In genomic region chr12:95997911-95998510, GRCh38 we compare ENCODE assay signal across 15 cellular contexts. TPM values are rescaled to one million over a fixed set of nuclear protein-coding genes. Genes with fewer than 3 reads are reported as not detected.
DNase-seq lines count a peak whose midpoint lies in the region; ATAC-seq and TF ChIP-seq lines count a peak whose summit lies in the region.
"Had no signal": no experiment of that assay in that cellular context is flagged by ENCODE, and none has a peak within 500 bp of the region (broad histone marks: within the 10 kb centered on the region; RNA-seq: fewer than 3 reads in every experiment).

No MANE protein-coding gene starts in this region.

- TF ChIP-seq CTCF in mammary epithelial cell (conservative IDR thresholded peaks at IDR 0.05 in 1 of 2, IDR thresholded peaks at IDR 0.05 in 1 of 2; ENCODE audit: extremely low read depth in 1 of 2, insufficient read depth in 1 of 2, low read depth in 1 of 2, low read length in 2 of 2), result no peak
- no peak for TF ChIP-seq CTCF in breast epithelium (IDR thresholded peaks at IDR 0.05)
- no peak for TF ChIP-seq CTCF in fibroblast of mammary gland (conservative IDR thresholded peaks at IDR 0.05; ENCODE audit: control insufficient read depth, insufficient read depth, low read depth, low read length)
- TF ChIP-seq CTCF in upper lobe of left lung (IDR thresholded peaks at IDR 0.05), result no peak
- TF ChIP-seq CTCF in sigmoid colon (IDR thresholded peaks at IDR 0.05), result no peak

- DNase-seq in mammary epithelial cell (peak; percentile 5), breast epithelium (ENCODE audit: low spot score in 2 of 2) (no peak), NCI-H460 (ENCODE audit: extremely low read depth, low read depth) (peak; percentile 7), fibroblast of mammary gland (ENCODE audit: low read depth) (peak; percentile 2), upper lobe of left lung (no peak), HT-29 (ENCODE audit: low spot score) (no peak), sigmoid colon (no peak), HCEC 1CT (no peak)

- intact Hi-C loops in mammary epithelial cell (cut with micrococcal nuclease) (loop anchor here (1.0 to 2.0 kb wide), 4 partner anchors 39 to 415 kb away; no protein-coding TSS in a partner anchor), breast epithelium (cut with DNase I; ENCODE audit: low total_unique reads) (loop anchor here (2.0 kb wide), 2 partner anchors 27 to 39 kb away; no protein-coding TSS in a partner anchor), sigmoid colon (cut with DNase I) (loop anchor here (2.0 to 5.0 kb wide), 2 partner anchors 79 to 416 kb away; no protein-coding TSS in a partner anchor)

- no peak overlapping the region for H3K4me3 ChIP-seq in mammary epithelial cell (replicated peaks in 1 of 3; ENCODE audit: insufficient read depth in 1 of 3, low read depth in 2 of 3, low read length in 3 of 3)
- H3K4me3 ChIP-seq in breast epithelium, result no peak overlapping the region
- no peak overlapping the region for H3K4me3 ChIP-seq in fibroblast of mammary gland (ENCODE audit: control insufficient read depth, low read depth, low read length)
- no peak overlapping the region for H3K4me3 ChIP-seq in upper lobe of left lung
- no peak overlapping the region for H3K4me3 ChIP-seq in sigmoid colon
- H3K4me3 ChIP-seq: esophagus muscularis mucosa, SJCRH30 had no signal

- no TSS peak for BruUV-seq in mammary epithelial cell (replicated peaks; lab: Mats Ljungman, UMichigan)

- H3K27ac ChIP-seq in mammary epithelial cell (ENCODE audit: insufficient read depth, low read depth, low read length) (no peak overlapping the region), breast epithelium (no peak overlapping the region), upper lobe of left lung (peak overlapping the region in 3 of 4 donors; percentile 1 to 40 (median 30)), sigmoid colon (no peak overlapping the region)
- H3K27ac ChIP-seq: esophagus muscularis mucosa, SJCRH30, WERI-Rb-1 had no signal

- peaks cover 14% of the 10 kb centered on the region for H3K36me3 ChIP-seq in mammary epithelial cell (ENCODE audit: insufficient read depth, low read length)
- peaks cover 7% of the 10 kb centered on the region for H3K36me3 ChIP-seq in breast epithelium
- peaks cover 11 to 32% (median 24%) of the 10 kb centered on the region in 4 donors for H3K36me3 ChIP-seq in upper lobe of left lung
- peaks cover 0 to 32% (median 4%) of the 10 kb centered on the region in 4 donors for H3K36me3 ChIP-seq in sigmoid colon
- H3K36me3 ChIP-seq: WERI-Rb-1 had no signal

- no peak overlapping the region for H2AFZ ChIP-seq in mammary epithelial cell (ENCODE audit: low read depth, low read length)

- H4K20me1 ChIP-seq in mammary epithelial cell (ENCODE audit: insufficient read depth, low read length), result no peaks in the 10 kb centered on the region

- ATAC-seq in upper lobe of left lung (ENCODE audit: low FRiP score in 2 of 2), result no peak

- no peak overlapping the region for H3K4me2 ChIP-seq in mammary epithelial cell (ENCODE audit: insufficient read depth, low read depth, low read length)

- H3K27me3 ChIP-seq in mammary epithelial cell (ENCODE audit: insufficient read depth, low read length), result no peaks in the 10 kb centered on the region
- H3K27me3 ChIP-seq in breast epithelium, result no peaks in the 10 kb centered on the region
- no peaks in the 10 kb centered on the region for H3K27me3 ChIP-seq in upper lobe of left lung
- no peaks in the 10 kb centered on the region for H3K27me3 ChIP-seq in sigmoid colon
- H3K27me3 ChIP-seq: esophagus muscularis mucosa, SJCRH30 had no signal

- H3K9me3 ChIP-seq in mammary epithelial cell (replicated peaks; ENCODE audit: insufficient read depth, low read length), result no peaks in the 10 kb centered on the region
- no peaks in the 10 kb centered on the region for H3K9me3 ChIP-seq in breast epithelium
- H3K9me3 ChIP-seq in upper lobe of left lung, result no peaks in the 10 kb centered on the region
- H3K9me3 ChIP-seq in sigmoid colon, result no peaks in the 10 kb centered on the region
- H3K9me3 ChIP-seq: esophagus muscularis mucosa, SJCRH30 had no signal

- no peak for TF ChIP-seq EP300 in upper lobe of left lung (IDR thresholded peaks at IDR 0.05)
- TF ChIP-seq EP300 in sigmoid colon (IDR thresholded peaks at IDR 0.05), result no peak

- H3K9ac ChIP-seq in mammary epithelial cell (ENCODE audit: insufficient read depth, low read length), result no peak overlapping the region

- dilution Hi-C loops in mammary epithelial cell (cut with HindIII; ENCODE audit: low sequenced_read_pairs), result no loop called here

- H3K79me2 ChIP-seq in mammary epithelial cell (ENCODE audit: insufficient read depth, low read length), result no peaks in the 10 kb centered on the region

- peaks cover 16% of the 10 kb centered on the region for H3K4me1 ChIP-seq in mammary epithelial cell (ENCODE audit: insufficient read depth, low read length)
- no peaks in the 10 kb centered on the region for H3K4me1 ChIP-seq in breast epithelium
- H3K4me1 ChIP-seq in upper lobe of left lung, result peaks cover 11 to 21% (median 18%) of the 10 kb centered on the region in 4 donors
- no peaks in the 10 kb centered on the region for H3K4me1 ChIP-seq in sigmoid colon
- H3K4me1 ChIP-seq: SJCRH30 had no signal

- in situ Hi-C loops in mammary epithelial cell (cut with MboI; ENCODE audit: low sequenced_read_pairs in 2 of 2), result loop anchor here (10.0 to 25.0 kb wide), 2 partner anchors 83 to 411 kb away; no protein-coding TSS in a partner anchor

- WGBS in mammary epithelial cell (ENCODE audit: low coverage, missing lambda C conversion rate), result 74% methylated on average over 5 of the region's 5 CpGs
- WGBS in upper lobe of left lung, 2 donors, result 72 to 82% methylated on average over 5 of the region's 5 CpGs
- 82 to 83% methylated on average over 5 of the region's 5 CpGs for WGBS in sigmoid colon, 2 donors

- no peak for TF ChIP-seq POLR2A in breast epithelium (IDR thresholded peaks at IDR 0.05)
- TF ChIP-seq POLR2A in upper lobe of left lung (IDR thresholded peaks at IDR 0.05), result no peak
- TF ChIP-seq POLR2A in sigmoid colon (IDR thresholded peaks at IDR 0.05), result no peak

- CTCF ChIA-PET in mammary epithelial cell (lab: Charles Lee; ENCODE audit: low non-redundant PET), result interaction anchor here (0.6 to 1.8 kb wide), 2 partner anchors 55 to 79 kb away, joined by 16 to 19 read pairs; partner anchors contain the start of gene AMDHD1

RNA-seq across cellular contexts. Expression of gene HAL, which starts 1.9 kb away (rescaled TPM):
- total RNA-seq in mammary epithelial cell, result under 1 TPM; 0.31 to 0.33 TPM
- polyA plus RNA-seq in mammary epithelial cell, result 0.24 TPM
- polyA minus RNA-seq in mammary epithelial cell, result not detected
- 1 to 10 TPM in 1 of 3 donors, under 1 TPM in 2; 0.59 to 4.3 (median 0.98) TPM for total RNA-seq in breast epithelium
- total RNA-seq in NCI-H460 (2014; rRNA removed; shearing (Covaris generic)), result 2.9 and 4.3 TPM in 2 replicates
- polyA plus RNA-seq in NCI-H460 (2014; cell fraction: nucleus; rRNA removed), result 0.97 and 1.5 TPM in 2 replicates
- total RNA-seq in upper lobe of left lung, result 10 to 100 TPM in 1 of 6 donors, 1 to 10 TPM in 5; 3.0 to 11.5 (median 5.2) TPM
- not detected in 2 replicates for total RNA-seq in HT-29 (2014; rRNA removed; shearing (Covaris generic))
- total RNA-seq in sigmoid colon, result under 1 TPM in 1 of 4 donors, not detected in 3; 0.14 TPM
- polyA plus RNA-seq in sigmoid colon, result under 1 TPM; under 0.01 to 0.46 (median 0.39) TPM
- polyA plus RNA-seq: CD8-positive, alpha-beta memory T cell had no signal

RNA-seq across cellular contexts. Expression of gene LTA4H, which starts 37.4 kb away (rescaled TPM):
- total RNA-seq in mammary epithelial cell (100 to 1,000 TPM; 103 to 110 TPM), breast epithelium (10 to 100 TPM; 66.5 to 94.5 (median 67.4) TPM), upper lobe of left lung (100 to 1,000 TPM; 110 to 314 (median 254) TPM), sigmoid colon (10 to 100 TPM; 58.5 to 77.3 (median 69.1) TPM)
- polyA plus RNA-seq in mammary epithelial cell (98.9 TPM), sigmoid colon (10 to 100 TPM; 39.6 to 58.6 (median 41.4) TPM)
- 93.9 TPM for polyA minus RNA-seq in mammary epithelial cell
- 125 and 137 TPM in 2 replicates for total RNA-seq in NCI-H460 (2014; rRNA removed; shearing (Covaris generic))
- 120 and 121 TPM in 2 replicates for polyA plus RNA-seq in NCI-H460 (2014; cell fraction: nucleus; rRNA removed)
- 35.0 and 38.2 TPM in 2 replicates for total RNA-seq in HT-29 (2014; rRNA removed; shearing (Covaris generic))

RNA-seq across cellular contexts. Expression of gene AMDHD1, which starts 54.9 kb away (rescaled TPM):
- total RNA-seq in mammary epithelial cell, result under 1 TPM; 0.67 to 0.78 TPM
- polyA plus RNA-seq in mammary epithelial cell, result 0.34 TPM
- not detected for polyA minus RNA-seq in mammary epithelial cell
- 1 to 10 TPM in 2 of 3 donors, under 1 TPM in 1; 0.98 to 2.8 (median 1.3) TPM for total RNA-seq in breast epithelium
- total RNA-seq in NCI-H460 (2014; rRNA removed; shearing (Covaris generic)), result 15.6 and 21.6 TPM in 2 replicates
- 7.3 and 15.2 TPM in 2 replicates for polyA plus RNA-seq in NCI-H460 (2014; cell fraction: nucleus; rRNA removed)
- 1 to 10 TPM in 4 of 6 donors, under 1 TPM in 1, not detected in 1; 0.91 to 2.2 (median 1.9) TPM for total RNA-seq in upper lobe of left lung
- 0.36 and 0.47 TPM in 2 replicates for total RNA-seq in HT-29 (2014; rRNA removed; shearing (Covaris generic))
- total RNA-seq in sigmoid colon, result 1 to 10 TPM in 2 of 4 donors, under 1 TPM in 2; 0.55 to 1.2 (median 0.90) TPM
- under 1 TPM in 1 of 3 donors, not detected in 2; 0.47 TPM for polyA plus RNA-seq in sigmoid colon
- total RNA-seq: SJCRH30 had no signal

RNA-seq across cellular contexts. Expression of gene CCDC38, which starts 55.6 kb away (rescaled TPM):
- total RNA-seq in mammary epithelial cell, result under 1 TPM in 1 of 2 donors, not detected in 1; 0.17 TPM
- polyA plus RNA-seq in mammary epithelial cell, result not detected
- not detected for polyA minus RNA-seq in mammary epithelial cell
- total RNA-seq in breast epithelium, result under 1 TPM in 1 of 3 donors, not detected in 2; 0.73 TPM
- total RNA-seq in NCI-H460 (2014; rRNA removed; shearing (Covaris generic)), result 0.89 and 0.92 TPM in 2 replicates
- 0.42 and 0.79 TPM in 2 replicates for polyA plus RNA-seq in NCI-H460 (2014; cell fraction: nucleus; rRNA removed)
- total RNA-seq in upper lobe of left lung, result under 1 TPM in 2 of 6 donors, not detected in 4; 0.13 to 0.14 TPM
- not detected in 2 replicates for total RNA-seq in HT-29 (2014; rRNA removed; shearing (Covaris generic))
- not detected for total RNA-seq in sigmoid colon
- not detected for polyA plus RNA-seq in sigmoid colon
- total RNA-seq: neural crest cell, pulmonary artery endothelial cell, temporal lobe had no signal
- polyA plus RNA-seq: CD8-positive, alpha-beta memory T cell had no signal

Comparison
In these comparisons a context has a peak if more than half of its experiments do, and no peak if none do; other contexts are left out.
1. DNase-seq: peak in mammary epithelial cell (single experiment), NCI-H460 (single experiment) and fibroblast of mammary gland (single experiment); none in breast epithelium (0 of 2), upper lobe of left lung (0 of 2), HT-29 (single experiment), sigmoid colon (single experiment) and HCEC 1CT (single experiment).
2. H3K27ac ChIP-seq: peak in upper lobe of left lung (3 of 4); none in mammary epithelial cell (single experiment), breast epithelium (0 of 2) and sigmoid colon (0 of 4).